9 cellular contexts compared by ENCODE assay signal in genomic region chr15:51982013-51982769, GRCh38. TPM values are rescaled to one million over a fixed set of nuclear protein-coding genes. Genes with fewer than 3 reads are reported as not detected.
DNase-seq lines count a peak whose midpoint lies in the region; ATAC-seq, FAIRE-seq and TF ChIP-seq lines count a peak whose summit lies in the region.
"Had no signal": no experiment of that assay in that cellular context is flagged by ENCODE, and none has a peak within 500 bp of the region (broad histone marks: within the 10 kb centered on the region; RNA-seq: fewer than 3 reads in every experiment).

No MANE protein-coding gene starts in this region.

- CTCF ChIA-PET in OCI-LY7 (lab: Charles Lee; ENCODE audit: unreplicated experiment): no interaction called here

- H3K4me1 ChIP-seq in DND-41 (ENCODE audit: insufficient read depth, low read length) (peaks cover 36% of the 10 kb centered on the region), OCI-LY7 (ENCODE audit: insufficient read depth, low read length, poor library complexity, severe bottlenecking) (peaks cover 14% of the 10 kb centered on the region)

- H3K4me3 Mint-ChIP-seq in activated T-helper 17 cell treated with anti-CD3 and anti-CD28 coated beads, Interleukin-2, amount 50 U/mL, for 72 hours: peak overlapping the region; percentile 80

- peak; percentile 97 for ATAC-seq in DND-41 (ENCODE audit: insufficient read depth, low read depth)
- peak; percentile 93 for ATAC-seq in GM19468 (IDR thresholded peaks at IDR 0.05; ENCODE audit: extremely low read depth, unreplicated experiment)
- peak; percentile 93 for ATAC-seq in HG03565 (IDR thresholded peaks at IDR 0.05; ENCODE audit: unreplicated experiment)
- ATAC-seq in activated T-helper 17 cell treated with anti-CD3 and anti-CD28 coated beads, Interleukin-2, amount 50 U/mL, for 72 hours (replicated peaks): peak; percentile 94

- no peaks in the 10 kb centered on the region for H3K27me3 ChIP-seq in DND-41 (ENCODE audit: insufficient read depth, low read length, poor library complexity)

- H3K27ac ChIP-seq in DND-41 (ENCODE audit: low read length) (peak overlapping the region; percentile 95), OCI-LY7 (ENCODE audit: low read depth, low read length, poor library complexity, severe bottlenecking) (no peak overlapping the region)

- H3K9me3 ChIP-seq in DND-41 (ENCODE audit: insufficient read depth, low read length, severe bottlenecking) (no peaks in the 10 kb centered on the region), OCI-LY7 (ENCODE audit: low read length) (no peaks in the 10 kb centered on the region)

- H2AFZ ChIP-seq in DND-41 (ENCODE audit: low read depth, low read length) (peak overlapping the region; percentile 74), OCI-LY7 (ENCODE audit: low read length) (peak overlapping the region; percentile 94)

- POLR2A ChIA-PET in OCI-LY7 (lab: Charles Lee): interaction anchor here (0.9 to 2.0 kb wide), 3 partner anchors 10 to 101 kb away, joined by 4 to 8 read pairs (median 6); no protein-coding TSS in a partner anchor

- peak overlapping the region; percentile 62 for H3K9ac ChIP-seq in DND-41 (ENCODE audit: low read depth, low read length)

- DNase-seq in DND-41 (peak; percentile 86), OCI-LY7 (ENCODE audit: low spot score) (peak; percentile 88), frontal cortex (ENCODE audit: low spot score in 2 of 2) (peak; percentile 25 to 41), pulmonary artery endothelial cell (ENCODE audit: low read depth, low spot score) (peak; percentile 43), NCI-H345 (lab: John Stamatoyannopoulos, UW) (no peak)

- intact Hi-C loops in OCI-LY7 (cut with micrococcal nuclease; ENCODE audit: unreplicated experiment): loop anchor here (1.0 to 2.0 kb wide), 3 partner anchors 37 to 158 kb away; partner anchors contain the start of gene MAPK6

- no peaks in the 10 kb centered on the region for H3K9me3 Mint-ChIP-seq in activated T-helper 17 cell treated with anti-CD3 and anti-CD28 coated beads, Interleukin-2, amount 50 U/mL, for 72 hours

- H4K20me1 ChIP-seq in DND-41 (ENCODE audit: insufficient read depth, low read length) (no peaks in the 10 kb centered on the region), OCI-LY7 (ENCODE audit: insufficient read depth, low read length) (no peaks in the 10 kb centered on the region)

- no peaks in the 10 kb centered on the region for H3K27me3 Mint-ChIP-seq in activated T-helper 17 cell treated with anti-CD3 and anti-CD28 coated beads, Interleukin-2, amount 50 U/mL, for 72 hours

- TF ChIP-seq CTCF in DND-41 (IDR thresholded peaks at IDR 0.05; ENCODE audit: borderline replicate concordance, extremely low read depth, low read length, poor library complexity, severe bottlenecking): peak; percentile 86
- TF ChIP-seq CTCF in OCI-LY7 (conservative IDR thresholded peaks at IDR 0.05; ENCODE audit: low read length): peak; percentile 93

- FAIRE-seq in frontal cortex (lab: Jason Lieb, UNC): no peak

- H3K4me1 Mint-ChIP-seq in activated T-helper 17 cell treated with anti-CD3 and anti-CD28 coated beads, Interleukin-2, amount 50 U/mL, for 72 hours: peaks cover 12% of the 10 kb centered on the region

- H3K36me3 ChIP-seq in DND-41 (ENCODE audit: insufficient read depth, low read length): no peaks in the 10 kb centered on the region
- no peaks in the 10 kb centered on the region for H3K36me3 ChIP-seq in OCI-LY7 (ENCODE audit: insufficient read depth, low read length)

- H3K4me3 ChIP-seq in DND-41 (ENCODE audit: low read depth in 1 of 2, low read length in 2 of 2): peak overlapping the region; percentile 25 to 56; a peak in 3 of 4 replicates
- peak overlapping the region; percentile 22 for H3K4me3 ChIP-seq in OCI-LY7 (ENCODE audit: low read depth, low read length, poor library complexity, severe bottlenecking)
- H3K4me3 ChIP-seq: lung had no signal

- H3K79me2 ChIP-seq in DND-41 (ENCODE audit: insufficient read depth, low read length) (no peaks in the 10 kb centered on the region), OCI-LY7 (ENCODE audit: insufficient read depth, low read depth, low read length) (no peaks in the 10 kb centered on the region)

- H3K9me2 ChIP-seq in OCI-LY7 (ENCODE audit: insufficient read depth, low read length): no peaks in the 10 kb centered on the region

- no peaks in the 10 kb centered on the region for H3K36me3 Mint-ChIP-seq in activated T-helper 17 cell treated with anti-CD3 and anti-CD28 coated beads, Interleukin-2, amount 50 U/mL, for 72 hours (ENCODE audit: low read depth)

- BruUV-seq in OCI-LY7 (replicated peaks; lab: Mats Ljungman, UMichigan): no TSS peak

- peak overlapping the region; percentile 73 for H3K4me2 ChIP-seq in DND-41 (ENCODE audit: insufficient read depth, low read length)
- H3K4me2 ChIP-seq in OCI-LY7 (ENCODE audit: low read length): peak overlapping the region; percentile 57

- peak overlapping the region; percentile 93 for H3K27ac Mint-ChIP-seq in activated T-helper 17 cell treated with anti-CD3 and anti-CD28 coated beads, Interleukin-2, amount 50 U/mL, for 72 hours

RNA-seq across cellular contexts. Expression of gene LEO1, which starts 10.6 kb away (rescaled TPM):
- 22.0 and 43.0 TPM in 2 replicates for total RNA-seq in OCI-LY7 (2014; rRNA removed; shearing (Covaris generic))
- total RNA-seq in OCI-LY7 (2022) (27.8 and 34.4 TPM in 2 replicates), frontal cortex (47.7 TPM), pulmonary artery endothelial cell (23.1 and 36.6 TPM in 2 replicates)
- 10 to 100 TPM; 22.7 to 31.7 TPM for total RNA-seq in activated T-helper 17 cell treated with anti-CD3 and anti-CD28 coated beads, Interleukin-2, amount 50 U/mL, for 72 hours

RNA-seq across cellular contexts. Expression of gene MAPK6, which starts 36.8 kb away (rescaled TPM):
- total RNA-seq in OCI-LY7 (2014; rRNA removed; shearing (Covaris generic)): 19.8 and 25.9 TPM in 2 replicates
- total RNA-seq in OCI-LY7 (2022): 49.7 and 51.1 TPM in 2 replicates
- total RNA-seq in activated T-helper 17 cell treated with anti-CD3 and anti-CD28 coated beads, Interleukin-2, amount 50 U/mL, for 72 hours: 10 to 100 TPM; 36.5 to 62.3 TPM
- total RNA-seq in frontal cortex: 106 TPM
- total RNA-seq in pulmonary artery endothelial cell: 38.1 and 45.2 TPM in 2 replicates
